1 cellular context compared by ENCODE assay signal in genomic region chr5:69276422-69277174, GRCh38.
TF ChIP-seq lines count a peak whose summit lies in the region.

No MANE protein-coding gene starts in this region.

TF ChIP-seq in HepG2, 621 proteins besides CTCF, POLR2A, EP300 and RAD21 (continued from another document):
- TF ChIP-seq KAT8 (CRISPR knock-in tag; IDR thresholded peaks at IDR 0.05) (peak; percentile 34; the same call in 1 of the 2 replicates), DRAP1 (CRISPR knock-in tag; IDR thresholded peaks at IDR 0.05) (no peak), ARID5B (CRISPR knock-in tag; IDR thresholded peaks at IDR 0.05) (peak; percentile 77), CREM (IDR thresholded peaks at IDR 0.05) (0 out of 2 replicates have a peak, but pooled peaks have one; percentile 26), CREM (CRISPR knock-in tag; IDR thresholded peaks at IDR 0.05) (no peak), ATF7 (IDR thresholded peaks at IDR 0.05) (peak; percentile 14; the same call in 1 of the 2 replicates), ATF7 (CRISPR knock-in tag; IDR thresholded peaks at IDR 0.05) (no peak), AHR (CRISPR knock-in tag; IDR thresholded peaks at IDR 0.05) (no peak), SOX13 (IDR thresholded peaks at IDR 0.05) (no peak), SOX13 (CRISPR knock-in tag; conservative IDR thresholded peaks at IDR 0.05 in 1 of 2, IDR thresholded peaks at IDR 0.05 in 1 of 2) (peak in 1 of 2 experiments; percentile 74; a peak in 2 of 4 replicates), RARA (CRISPR knock-in tag; IDR thresholded peaks at IDR 0.05) (peak; percentile 41), ARID3A (IDR thresholded peaks at IDR 0.05; ENCODE audit: low read depth, low read length) (peak; percentile 83), SOX6 (IDR thresholded peaks at IDR 0.05) (no peak), SOX6 (CRISPR knock-in tag; IDR thresholded peaks at IDR 0.05) (peak; percentile 60; the same call in 1 of the 2 replicates), FOXA1 (IDR thresholded peaks at IDR 0.05) (peak; percentile 51; the same call in 1 of the 2 replicates), FOXA1 (CRISPR knock-in tag; IDR thresholded peaks at IDR 0.05) (0 out of 2 replicates have a peak, but pooled peaks have one; percentile 24), FOXJ3 (CRISPR knock-in tag; IDR thresholded peaks at IDR 0.05; ENCODE audit: borderline replicate concordance) (peak; percentile 41; the same call in 1 of the 2 replicates), ZGPAT (CRISPR knock-in tag; IDR thresholded peaks at IDR 0.05) (0 out of 2 replicates have a peak, but pooled peaks have one; percentile 28), ARNT (IDR thresholded peaks at IDR 0.05) (no peak), ZKSCAN1 (IDR thresholded peaks at IDR 0.05; ENCODE audit: low read length) (no peak), LCORL (IDR thresholded peaks at IDR 0.05) (0 out of 2 replicates have a peak, but pooled peaks have one; percentile 19), LCORL (CRISPR knock-in tag; IDR thresholded peaks at IDR 0.05) (no peak), PPARG (CRISPR knock-in tag; conservative IDR thresholded peaks at IDR 0.05) (peak; percentile 38; the same call in 1 of the 2 replicates), FIP1L1 (IDR thresholded peaks at IDR 0.05; ENCODE audit: borderline replicate concordance, insufficient read depth, low read depth, low read length) (no peak), RXRB (CRISPR knock-in tag; IDR thresholded peaks at IDR 0.05; ENCODE audit: borderline replicate concordance) (peak; percentile 20; the same call in 1 of the 2 replicates), HOMEZ (CRISPR knock-in tag; IDR thresholded peaks at IDR 0.05; ENCODE audit: low read depth) (peak; percentile 83), ARNTL (CRISPR knock-in tag; IDR thresholded peaks at IDR 0.05) (no peak)
